8 cellular contexts compared by ENCODE assay signal in genomic region chr1:58754683-58755467, GRCh38. TPM values are rescaled to one million over a fixed set of nuclear protein-coding genes. Genes with fewer than 3 reads are reported as not detected.
DNase-seq lines count a peak whose midpoint lies in the region; ATAC-seq and TF ChIP-seq lines count a peak whose summit lies in the region.

No MANE protein-coding gene starts in this region.

- no peak for TF ChIP-seq EP300 in transverse colon (IDR thresholded peaks at IDR 0.05; ENCODE audit: low read depth)

- peaks cover 0 to 25% of the 10 kb centered on the region in 2 donors for H3K4me1 ChIP-seq in right atrium auricular region
- H3K4me1 ChIP-seq in transverse colon, result peaks cover 3 to 14% (median 11%) of the 10 kb centered on the region in 4 donors

- H3K4me3 Mint-ChIP-seq in activated T-cell treated with anti-CD3 and anti-CD28 coated beads, Interleukin-2, amount 50 U/mL, for 24 hours, result no peak overlapping the region
- peak overlapping the region; percentile 22 for H3K4me3 Mint-ChIP-seq in activated CD4-positive, alpha-beta memory T cell treated with anti-CD3 and anti-CD28 coated beads, Interleukin-2, amount 10 ng/mL, durations not matched to agents 7 days and 5 days

- H3K9me3 ChIP-seq in right atrium auricular region, result no peaks in the 10 kb centered on the region
- no peaks in the 10 kb centered on the region for H3K9me3 ChIP-seq in transverse colon

- intact Hi-C loops in transverse colon (cut with DNase I; ENCODE audit: low total_unique reads), result no loop called here

- H3K9me3 Mint-ChIP-seq in activated T-cell treated with anti-CD3 and anti-CD28 coated beads, Interleukin-2, amount 50 U/mL, for 24 hours, result peaks cover 9% of the 10 kb centered on the region
- no peaks in the 10 kb centered on the region for H3K9me3 Mint-ChIP-seq in activated CD4-positive, alpha-beta memory T cell treated with anti-CD3 and anti-CD28 coated beads, Interleukin-2, amount 10 ng/mL, durations not matched to agents 7 days and 5 days

- ATAC-seq in GM18861 (IDR thresholded peaks at IDR 0.05; ENCODE audit: unreplicated experiment), result no peak

- H3K4me1 Mint-ChIP-seq in activated T-cell treated with anti-CD3 and anti-CD28 coated beads, Interleukin-2, amount 50 U/mL, for 24 hours (ENCODE audit: low read depth), result peaks cover 45% of the 10 kb centered on the region
- peaks cover 55% of the 10 kb centered on the region for H3K4me1 Mint-ChIP-seq in activated CD4-positive, alpha-beta memory T cell treated with anti-CD3 and anti-CD28 coated beads, Interleukin-2, amount 10 ng/mL, durations not matched to agents 7 days and 5 days

- H3K27me3 Mint-ChIP-seq in activated T-cell treated with anti-CD3 and anti-CD28 coated beads, Interleukin-2, amount 50 U/mL, for 24 hours, result no peaks in the 10 kb centered on the region
- H3K27me3 Mint-ChIP-seq in activated CD4-positive, alpha-beta memory T cell treated with anti-CD3 and anti-CD28 coated beads, Interleukin-2, amount 10 ng/mL, durations not matched to agents 7 days and 5 days, result no peaks in the 10 kb centered on the region

- 66 to 87% methylated on average over 3 to 7 of the region's 7 CpGs for WGBS in transverse colon (ENCODE audit: low coverage in 1 of 2), 2 donors

- CTCF ChIA-PET in activated CD4-positive, alpha-beta memory T cell treated with anti-CD3 and anti-CD28 coated beads, Interleukin-2, amount 10 ng/mL, durations not matched to agents 7 days and 5 days (lab: Charles Lee), result interaction anchor here (0.9 to 2.2 kb wide), 4 partner anchors 14 to 29 kb away, joined by 3 to 8 read pairs (median 4); partner anchors contain the start of gene JUN

- H3K27ac ChIP-seq in right atrium auricular region (peak overlapping the region; percentile 66 to 76), transverse colon (peak overlapping the region; percentile 45 to 73 (median 66))

- H3K27me3 ChIP-seq in right atrium auricular region, result no peaks in the 10 kb centered on the region
- no peaks in the 10 kb centered on the region for H3K27me3 ChIP-seq in transverse colon

- no peak for TF ChIP-seq POLR2A in transverse colon (IDR thresholded peaks at IDR 0.05)

- peak overlapping the region; percentile 94 for H3K27ac Mint-ChIP-seq in activated T-cell treated with anti-CD3 and anti-CD28 coated beads, Interleukin-2, amount 50 U/mL, for 24 hours
- peak overlapping the region; percentile 84 for H3K27ac Mint-ChIP-seq in activated CD4-positive, alpha-beta memory T cell treated with anti-CD3 and anti-CD28 coated beads, Interleukin-2, amount 10 ng/mL, durations not matched to agents 7 days and 5 days

- peak; percentile 30 for DNase-seq in activated T-cell treated with anti-CD3 and anti-CD28 coated beads, Interleukin-2, amount 50 U/mL, for 24 hours
- no peak for DNase-seq in activated T-cell treated with anti-CD3 and anti-CD28 coated beads, Interleukin-2, amount 50 U/mL, for 1 hour
- peak; percentile 49 for DNase-seq in activated CD4-positive, alpha-beta memory T cell treated with anti-CD3 and anti-CD28 coated beads, Interleukin-2, amount 10 ng/mL, durations not matched to agents 7 days and 5 days
- DNase-seq in right atrium auricular region (ENCODE audit: low spot score), result no peak
- DNase-seq in transverse colon, result no peak
- DNase-seq in HuH-7 (ENCODE audit: low spot score), result no peak
- no peak for DNase-seq in middle frontal gyrus (ENCODE audit: extremely low spot score, low spot score)

- in situ Hi-C loops in transverse colon (cut with MboI; ENCODE audit: low pct_ligation_motif_present in 1 of 4, low pct_unique_long_range_greater_than_20kb in 1 of 4, low sequenced_read_pairs in 3 of 4), result loop anchor here in 1 of 4 donors (25.0 kb wide), 1 partner anchor 957 kb away; no protein-coding TSS in a partner anchor

- H3K4me3 ChIP-seq in right atrium auricular region (no peak overlapping the region), transverse colon (no peak overlapping the region)

- peaks cover 4% of the 10 kb centered on the region for H3K36me3 Mint-ChIP-seq in activated T-cell treated with anti-CD3 and anti-CD28 coated beads, Interleukin-2, amount 50 U/mL, for 24 hours (ENCODE audit: low read depth)
- no peaks in the 10 kb centered on the region for H3K36me3 Mint-ChIP-seq in activated CD4-positive, alpha-beta memory T cell treated with anti-CD3 and anti-CD28 coated beads, Interleukin-2, amount 10 ng/mL, durations not matched to agents 7 days and 5 days (ENCODE audit: low read depth)

- TF ChIP-seq CTCF in right atrium auricular region (IDR thresholded peaks at IDR 0.05) (no peak), transverse colon (IDR thresholded peaks at IDR 0.05) (no peak)

- POLR2A ChIA-PET in activated CD4-positive, alpha-beta memory T cell treated with anti-CD3 and anti-CD28 coated beads, Interleukin-2, amount 10 ng/mL, durations not matched to agents 7 days and 5 days (lab: Charles Lee), result interaction anchor here (0.9 to 4.2 kb wide), 7 partner anchors 11 to 945 kb away, joined by 3 to 39 read pairs (median 3); partner anchors contain the start of gene JUN

- H3K36me3 ChIP-seq in right atrium auricular region (no peaks in the 10 kb centered on the region), transverse colon (no peaks in the 10 kb centered on the region)

RNA-seq across cellular contexts. Expression of gene JUN, which starts 29.0 kb away (rescaled TPM):
- 10 to 100 TPM; 31.1 to 32.3 TPM for total RNA-seq in activated CD4-positive, alpha-beta memory T cell treated with anti-CD3 and anti-CD28 coated beads, Interleukin-2, amount 10 ng/mL, durations not matched to agents 7 days and 5 days
- 100 to 1,000 TPM in 1 of 2 donors, 10 to 100 TPM in 1; 74.3 to 199 TPM for total RNA-seq in right atrium auricular region
- 100 to 1,000 TPM; 315 to 440 (median 376) TPM for total RNA-seq in transverse colon

RNA-seq across cellular contexts. Expression of gene MYSM1, which starts 55.0 kb away (rescaled TPM):
- 10 to 100 TPM; 45.2 to 50.5 TPM for total RNA-seq in activated CD4-positive, alpha-beta memory T cell treated with anti-CD3 and anti-CD28 coated beads, Interleukin-2, amount 10 ng/mL, durations not matched to agents 7 days and 5 days
- total RNA-seq in right atrium auricular region, result 10 to 100 TPM in 1 of 2 donors, 1 to 10 TPM in 1; 7.7 to 16.5 TPM
- 10 to 100 TPM; 38.8 to 57.5 (median 56.2) TPM for total RNA-seq in transverse colon

Comparison
In these comparisons a context has a peak if more than half of its experiments do, and no peak if none do; other contexts are left out.
1. DNase-seq: peak in activated T-cell treated with anti-CD3 and anti-CD28 coated beads, Interleukin-2, amount 50 U/mL, for 24 hours (single experiment) and activated CD4-positive, alpha-beta memory T cell treated with anti-CD3 and anti-CD28 coated beads, Interleukin-2, amount 10 ng/mL, durations not matched to agents 7 days and 5 days (single experiment); none in activated T-cell treated with anti-CD3 and anti-CD28 coated beads, Interleukin-2, amount 50 U/mL, for 1 hour (single experiment), right atrium auricular region (single experiment), transverse colon (single experiment), HuH-7 (single experiment) and middle frontal gyrus (single experiment).